Comparison of ENCODE assay signal across 1 cellular context in genomic region chr7:3243256-3243655, GRCh38.
TF ChIP-seq lines count a peak whose summit lies in the region.

No MANE protein-coding gene starts in this region.

TF ChIP-seq in GM23338, 12 proteins besides CTCF, POLR2A, EP300 and RAD21:
- TF ChIP-seq STAT1 (IDR thresholded peaks at IDR 0.05; ENCODE audit: unreplicated experiment) (no peak), EZH2phosphoT487 (IDR thresholded peaks at IDR 0.05; ENCODE audit: unreplicated experiment) (no peak), ETS1 (IDR thresholded peaks at IDR 0.05) (no peak), ZNF331 (CRISPR knock-in tag; IDR thresholded peaks at IDR 0.05; ENCODE audit: low read depth) (no peak), POLR2AphosphoS5 (IDR thresholded peaks at IDR 0.05; ENCODE audit: low read depth) (no peak)
TF ChIP-seq in GM23338: peak in this region for 0.
